ENCODE assay signal across 8 cellular contexts in genomic region chr16:25126820-25127232, GRCh38. TPM values are rescaled to one million over a fixed set of nuclear protein-coding genes. Genes with fewer than 3 reads are reported as not detected.
DNase-seq lines count a peak whose midpoint lies in the region; ATAC-seq, FAIRE-seq and TF ChIP-seq lines count a peak whose summit lies in the region.

No MANE protein-coding gene starts in this region.

- H3K9me3 ChIP-seq in gastroesophageal sphincter (no peaks in the 10 kb centered on the region), small intestine (ENCODE audit: control insufficient read depth, low read depth) (no peaks in the 10 kb centered on the region)

- H3K27ac ChIP-seq in gastroesophageal sphincter (no peak overlapping the region), small intestine (ENCODE audit: low read depth in 1 of 2, low read length in 1 of 2) (no peak overlapping the region)

- TF ChIP-seq CTCF in gastroesophageal sphincter (IDR thresholded peaks at IDR 0.05): peak; percentile 15 to 38 (median 32)

- H3K4me3 ChIP-seq in gastroesophageal sphincter: no peak overlapping the region
- H3K4me3 ChIP-seq in small intestine (ENCODE audit: low read depth in 1 of 2, low read length in 2 of 2): no peak overlapping the region

- ATAC-seq in gastroesophageal sphincter: no peak
- no peak for ATAC-seq in GM19395 (IDR thresholded peaks at IDR 0.05; ENCODE audit: unreplicated experiment)
- no peak for ATAC-seq in GM21515 (IDR thresholded peaks at IDR 0.05; ENCODE audit: unreplicated experiment)

- no peaks in the 10 kb centered on the region for H3K27me3 ChIP-seq in gastroesophageal sphincter
- H3K27me3 ChIP-seq in small intestine (ENCODE audit: control insufficient read depth in 2 of 2, insufficient read depth in 2 of 2, low read length in 2 of 2): no peaks in the 10 kb centered on the region

- peaks cover 0 to 54% of the 10 kb centered on the region in 2 donors for H3K36me3 ChIP-seq in gastroesophageal sphincter
- H3K36me3 ChIP-seq in small intestine (ENCODE audit: control insufficient read depth in 2 of 2, insufficient read depth in 2 of 2, low read length in 2 of 2): peaks cover 2 to 4% of the 10 kb centered on the region in 2 donors

- TF ChIP-seq EP300 in gastroesophageal sphincter (IDR thresholded peaks at IDR 0.05): no peak

- H3K4me1 ChIP-seq in gastroesophageal sphincter (peaks cover 0 to under 1% (median 0%) of the 10 kb centered on the region in 3 donors), small intestine (ENCODE audit: control insufficient read depth in 2 of 2, insufficient read depth in 1 of 2, low read depth in 1 of 2, low read length in 1 of 2) (no peaks in the 10 kb centered on the region)

- TF ChIP-seq POLR2A in gastroesophageal sphincter (IDR thresholded peaks at IDR 0.05): no peak

- no peak for FAIRE-seq in small intestine (lab: Jason Lieb, UNC)

- 16 to 29% methylated on average over 3 to 4 of the region's 4 CpGs for WGBS in gastroesophageal sphincter (ENCODE audit: low coverage in 1 of 2), 2 donors
- 9 to 25% (median 10%) methylated on average over 4 of the region's 4 CpGs for WGBS in small intestine, 3 donors

- DNase-seq in NCI-H1694 treated with DMSO at 0.1 percent for 48 hours (lab: John Stamatoyannopoulos, UW): peak; percentile 16
- DNase-seq in NCI-H1694 (lab: John Stamatoyannopoulos, UW): no peak
- peak; percentile 29 for DNase-seq in NCI-H2029 (lab: John Stamatoyannopoulos, UW)
- DNase-seq in activated CD8-positive, alpha-beta memory T cell treated with anti-CD3 and anti-CD28 coated beads, Interleukin-2, amount 50 U/mL, for 48 hours: peak; percentile 58
- peak; percentile 73 for DNase-seq in small intestine

RNA-seq across cellular contexts. Expression of gene LCMT1, which starts 15.3 kb away (rescaled TPM):
- total RNA-seq in gastroesophageal sphincter: 10 to 100 TPM; 15.1 to 49.3 (median 24.9) TPM
- 10 to 100 TPM; 27.0 to 32.9 (median 31.0) TPM for polyA plus RNA-seq in small intestine
